In genomic region chr5:107463731-107464130, GRCh38 we compare ENCODE assay signal across 24 cellular contexts.
DNase-seq lines count a peak whose midpoint lies in the region; ATAC-seq, FAIRE-seq and TF ChIP-seq lines count a peak whose summit lies in the region.
"Had no signal": no experiment of that assay in that cellular context is flagged by ENCODE, and none has a peak within 500 bp of the region (broad histone marks: within the 10 kb centered on the region; RNA-seq: fewer than 3 reads in every experiment).

No MANE protein-coding gene starts in this region.

- no peaks in the 10 kb centered on the region for H3K9me3 Mint-ChIP-seq in natural killer cell
- no peaks in the 10 kb centered on the region for H3K9me3 Mint-ChIP-seq in natural killer cell treated with Interleukin-12 subunit alpha and Interleukin-12 subunit beta and Interleukin-15 and Interleukin-18, amount 100 ng/mL, for 72 hours
- no peaks in the 10 kb centered on the region for H3K9me3 Mint-ChIP-seq in activated CD8-positive, alpha-beta T cell treated with anti-CD3 and anti-CD28 coated beads for 36 hours
- H3K9me3 Mint-ChIP-seq: GM23338 had no signal

- peaks cover 14% of the 10 kb centered on the region for H3K4me1 ChIP-seq in mesenchymal stem cell (ENCODE audit: control insufficient read depth, insufficient read depth, low read depth, low read length)
- H3K4me1 ChIP-seq: Peyer's patch had no signal

- H2BK15ac ChIP-seq in mesenchymal stem cell (ENCODE audit: low read depth, poor library complexity, severe bottlenecking): no peak overlapping the region

- H3K27me3 Mint-ChIP-seq in natural killer cell (ENCODE audit: low read depth in 2 of 2): no peaks in the 10 kb centered on the region
- no peaks in the 10 kb centered on the region for H3K27me3 Mint-ChIP-seq in natural killer cell treated with Interleukin-12 subunit alpha and Interleukin-12 subunit beta and Interleukin-15 and Interleukin-18, amount 100 ng/mL, for 72 hours
- peaks cover 4% of the 10 kb centered on the region for H3K27me3 Mint-ChIP-seq in activated CD8-positive, alpha-beta T cell treated with anti-CD3 and anti-CD28 coated beads for 36 hours

- H3K9ac ChIP-seq in mesenchymal stem cell (ENCODE audit: low read length): no peak overlapping the region

- no peak for TF ChIP-seq CTCF in natural killer cell (IDR thresholded peaks at IDR 0.05)
- TF ChIP-seq CTCF in activated CD8-positive, alpha-beta T cell treated with anti-CD3 and anti-CD28 coated beads for 36 hours (IDR thresholded peaks at IDR 0.05): no peak

- H2BK5ac ChIP-seq in mesenchymal stem cell (ENCODE audit: low read depth, low read length, poor library complexity, severe bottlenecking): no peak overlapping the region

- no peak overlapping the region for H3K4me2 ChIP-seq in mesenchymal stem cell (ENCODE audit: low read length, poor library complexity, severe bottlenecking)

- no peak overlapping the region for H3K4me3 Mint-ChIP-seq in natural killer cell
- no peak overlapping the region for H3K4me3 Mint-ChIP-seq in natural killer cell treated with Interleukin-12 subunit alpha and Interleukin-12 subunit beta and Interleukin-15 and Interleukin-18, amount 100 ng/mL, for 72 hours
- no peak overlapping the region for H3K4me3 Mint-ChIP-seq in activated CD8-positive, alpha-beta T cell treated with anti-CD3 and anti-CD28 coated beads for 36 hours
- H3K4me3 Mint-ChIP-seq: B cell; CD4-positive, CD25-positive, alpha-beta regulatory T cell; GM23338 had no signal

- H4K8ac ChIP-seq in mesenchymal stem cell (ENCODE audit: low read length): no peak overlapping the region

- H4K91ac ChIP-seq in mesenchymal stem cell (ENCODE audit: low read length): no peak overlapping the region

- POLR2A ChIA-PET in activated CD8-positive, alpha-beta T cell treated with anti-CD3 and anti-CD28 coated beads for 36 hours (lab: Charles Lee): no interaction called here

- no peak overlapping the region for H3K4me3 ChIP-seq in mesenchymal stem cell (ENCODE audit: insufficient read depth in 1 of 2, low read depth in 1 of 2, low read length in 2 of 2)
- H3K4me3 ChIP-seq: GM23338, K562, Peyer's patch had no signal

- peak; percentile 65 for FAIRE-seq in RCC 7860 (lab: Jason Lieb, UNC)
- FAIRE-seq: K562 had no signal

- H3K27ac Mint-ChIP-seq in natural killer cell: peak overlapping the region; percentile 82 to 84
- peak overlapping the region in 1 of 2 donors; percentile 99 for H3K27ac Mint-ChIP-seq in natural killer cell treated with Interleukin-12 subunit alpha and Interleukin-12 subunit beta and Interleukin-15 and Interleukin-18, amount 100 ng/mL, for 72 hours
- no peak overlapping the region for H3K27ac Mint-ChIP-seq in activated CD8-positive, alpha-beta T cell treated with anti-CD3 and anti-CD28 coated beads for 36 hours
- H3K27ac Mint-ChIP-seq: B cell, GM23338 had no signal

- H3K4ac ChIP-seq in mesenchymal stem cell (ENCODE audit: low read depth in 1 of 2, low read length in 2 of 2): no peak overlapping the region

- no peak overlapping the region for H3K14ac ChIP-seq in mesenchymal stem cell (ENCODE audit: low read length in 2 of 2)

- peak overlapping the region; percentile 93 for H3K27ac ChIP-seq in mesenchymal stem cell (ENCODE audit: low read length, poor library complexity, severe bottlenecking)
- H3K27ac ChIP-seq: Peyer's patch had no signal

- H3K27me3 ChIP-seq in mesenchymal stem cell (ENCODE audit: control insufficient read depth in 1 of 2, insufficient read depth in 1 of 2, low read length in 2 of 2): no peaks in the 10 kb centered on the region
- H3K27me3 ChIP-seq: Peyer's patch had no signal

- no peak overlapping the region for H3K23ac ChIP-seq in mesenchymal stem cell (ENCODE audit: low read length in 2 of 2)

- DNase-seq in natural killer cell: no peak
- DNase-seq in natural killer cell treated with Interleukin-12 subunit alpha and Interleukin-12 subunit beta and Interleukin-15 and Interleukin-18, amount 100 ng/mL, for 72 hours (ENCODE audit: low spot score): no peak
- DNase-seq in RCC 7860 (ENCODE audit: low spot score): peak; percentile 36
- no peak for DNase-seq in mesenchymal stem cell
- DNase-seq in DMS114 treated with DMSO at 0.1 percent for 48 hours (lab: John Stamatoyannopoulos, UW; ENCODE audit: unreplicated experiment): no peak
- no peak for DNase-seq in activated CD8-positive, alpha-beta T cell treated with anti-CD3 and anti-CD28 coated beads for 36 hours
- no peak for DNase-seq in NCI-H226
- DNase-seq: 8988T; Caco-2; CD4-positive, CD25-positive, alpha-beta regulatory T cell; DMS79 treated with DMSO at 0.1 percent for 48 hours; NCI-H1105 treated with DMSO at 0.1 percent for 48 hours; NCI-H187; NCI-H2107; NCI-H2227 treated with DMSO at 0.1 percent for 48 hours; NCI-H524; NCI-H82; Peyer's patch had no signal

- H2BK12ac ChIP-seq in mesenchymal stem cell (ENCODE audit: low read length in 2 of 2): no peak overlapping the region

- peaks cover 2% of the 10 kb centered on the region for H3K79me1 ChIP-seq in mesenchymal stem cell (replicated peaks; ENCODE audit: low read length, poor library complexity, severe bottlenecking)

- ATAC-seq in natural killer cell (no peak), GM18520 (IDR thresholded peaks at IDR 0.05; ENCODE audit: unreplicated experiment) (no peak)
- ATAC-seq in natural killer cell treated with Interleukin-12 subunit alpha and Interleukin-12 subunit beta and Interleukin-15 and Interleukin-18, amount 100 ng/mL, for 72 hours: no peak
- ATAC-seq in activated CD8-positive, alpha-beta T cell treated with anti-CD3 and anti-CD28 coated beads for 36 hours: no peak
- ATAC-seq: GM23338, HCT116, K562, Right ventricle myocardium inferior had no signal

- H2AFZ ChIP-seq in mesenchymal stem cell (ENCODE audit: low read depth, low read length): no peak overlapping the region
- H2AFZ ChIP-seq: GM23338 had no signal

- no peak overlapping the region for H2BK120ac ChIP-seq in mesenchymal stem cell (ENCODE audit: low read depth, low read length)

- H3K9me3 ChIP-seq in mesenchymal stem cell (ENCODE audit: control insufficient read depth, low read length): no peaks in the 10 kb centered on the region
- H3K9me3 ChIP-seq: Caco-2, Peyer's patch had no signal

- H3K36me3 ChIP-seq in mesenchymal stem cell (ENCODE audit: control insufficient read depth in 1 of 2, insufficient read depth in 2 of 2, low read depth in 1 of 2, low read length in 2 of 2): no peaks in the 10 kb centered on the region
- H3K36me3 ChIP-seq: Peyer's patch had no signal

- CTCF ChIA-PET in activated CD8-positive, alpha-beta T cell treated with anti-CD3 and anti-CD28 coated beads for 36 hours (lab: Charles Lee): no interaction called here

- H3K4me1 Mint-ChIP-seq in natural killer cell: peaks cover 49 to 73% of the 10 kb centered on the region in 2 donors
- H3K4me1 Mint-ChIP-seq in natural killer cell treated with Interleukin-12 subunit alpha and Interleukin-12 subunit beta and Interleukin-15 and Interleukin-18, amount 100 ng/mL, for 72 hours (ENCODE audit: low read depth in 2 of 2): peaks cover 52 to 59% of the 10 kb centered on the region in 2 donors
- peaks cover 9% of the 10 kb centered on the region for H3K4me1 Mint-ChIP-seq in activated CD8-positive, alpha-beta T cell treated with anti-CD3 and anti-CD28 coated beads for 36 hours (ENCODE audit: low read depth)
- H3K4me1 Mint-ChIP-seq: B cell; CD4-positive, CD25-positive, alpha-beta regulatory T cell had no signal

- H3K18ac ChIP-seq in mesenchymal stem cell (ENCODE audit: low read depth in 1 of 2, low read length in 2 of 2): no peak overlapping the region

- no peaks in the 10 kb centered on the region for H3K36me3 Mint-ChIP-seq in natural killer cell
- H3K36me3 Mint-ChIP-seq in natural killer cell treated with Interleukin-12 subunit alpha and Interleukin-12 subunit beta and Interleukin-15 and Interleukin-18, amount 100 ng/mL, for 72 hours: no peaks in the 10 kb centered on the region
- no peaks in the 10 kb centered on the region for H3K36me3 Mint-ChIP-seq in activated CD8-positive, alpha-beta T cell treated with anti-CD3 and anti-CD28 coated beads for 36 hours (ENCODE audit: low read depth)
- H3K36me3 Mint-ChIP-seq: CD4-positive, CD25-positive, alpha-beta regulatory T cell had no signal

- peak overlapping the region; percentile 97 for H2AK5ac ChIP-seq in mesenchymal stem cell (ENCODE audit: low read length, severe bottlenecking)

- 80% methylated on average over 1 of the region's 1 CpG for WGBS in mesenchymal stem cell

- intact Hi-C loops in natural killer cell (cut with micrococcal nuclease): no loop called here
- intact Hi-C loops in activated CD8-positive, alpha-beta T cell treated with anti-CD3 and anti-CD28 coated beads for 36 hours (cut with micrococcal nuclease): no loop called here
